1 cellular context compared by ENCODE assay signal in genomic region chr10:84626688-84627087, GRCh38.
TF ChIP-seq lines count a peak whose summit lies in the region.

No MANE protein-coding gene starts in this region.

TF ChIP-seq in WTC11, 78 proteins besides CTCF, POLR2A, EP300 and RAD21 (continued from another document):
- TF ChIP-seq ARID4B (CRISPR knock-in tag; IDR thresholded peaks at IDR 0.05; ENCODE audit: borderline replicate concordance): no peak
TF ChIP-seq in WTC11: peak in this region for 0.
